Comparison of ENCODE assay signal across 9 cellular contexts in the genomic region with DNA sequence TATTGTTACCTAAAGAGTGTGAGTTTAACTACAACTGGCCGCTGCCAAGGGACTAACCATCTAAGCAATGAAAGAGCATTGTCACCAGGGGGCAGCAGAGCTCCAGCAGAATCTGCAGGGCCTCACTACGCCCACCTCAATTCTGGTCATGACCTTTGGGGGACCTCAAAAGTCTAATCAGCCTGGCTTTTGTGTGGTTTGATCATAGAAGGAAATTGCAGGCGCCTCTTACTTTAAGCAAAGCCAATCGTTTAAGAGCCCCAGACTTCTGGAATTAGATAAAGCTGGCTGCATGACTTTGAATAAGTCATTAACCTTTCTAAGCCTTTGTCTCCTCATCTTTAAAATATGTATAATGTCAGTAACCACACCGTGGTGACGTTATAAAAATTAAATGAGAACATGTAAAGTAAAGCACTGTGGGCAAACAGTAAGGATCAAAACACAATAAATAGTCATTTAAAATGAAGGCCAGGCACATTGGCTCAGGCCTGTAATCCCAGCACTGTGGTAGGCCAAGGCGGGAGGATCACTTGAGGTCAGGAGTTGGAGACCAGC. TPM values are rescaled to one million over a fixed set of nuclear protein-coding genes. Genes with fewer than 3 reads are reported as not detected.
DNase-seq lines count a peak whose midpoint lies in the region; ATAC-seq, FAIRE-seq and TF ChIP-seq lines count a peak whose summit lies in the region.
"Had no signal": no experiment of that assay in that cellular context is flagged by ENCODE, and none has a peak within 500 bp of the region (broad histone marks: within the 10 kb centered on the region; RNA-seq: fewer than 3 reads in every experiment).

No MANE protein-coding gene starts in this region.

- TF ChIP-seq POLR2A in A549 (IDR thresholded peaks at IDR 0.05; ENCODE audit: low read length) = no peak

- H3F3A ChIP-seq in MM.1S (ENCODE audit: insufficient read depth, low read length) = no peaks in the 10 kb centered on the region

- H3K27me3 ChIP-seq in MM.1S (replicated peaks; ENCODE audit: insufficient read depth, low read length) = no peaks in the 10 kb centered on the region
- H3K27me3 ChIP-seq in foreskin keratinocyte = no peaks in the 10 kb centered on the region

- peak overlapping the region; percentile 32; the same call in 1 of the 3 replicates for H3K4me2 ChIP-seq in A549
- H3K4me2 ChIP-seq in MM.1S (ENCODE audit: low read depth, low read length) = no peak overlapping the region

- CTCF ChIA-PET in A549 (lab: Yijun Ruan, JAX) = interaction anchor here (0.7 to 6.0 kb wide), 32 partner anchors 9 to 1322 kb away, joined by 3 to 59 read pairs (median 4); no protein-coding TSS in a partner anchor

- FAIRE-seq in A549 (lab: Jason Lieb, UNC) = peak; percentile 70
- FAIRE-seq: islet of Langerhans had no signal

- peak; percentile 94 for TF ChIP-seq RAD21 in A549 (conservative IDR thresholded peaks at IDR 0.05 in 1 of 2, IDR thresholded peaks at IDR 0.05 in 1 of 2)

- peaks cover 43% of the 10 kb centered on the region for H3K4me1 ChIP-seq in A549
- H3K4me1 ChIP-seq in MM.1S (ENCODE audit: low read length) = no peaks in the 10 kb centered on the region
- no peaks in the 10 kb centered on the region for H3K4me1 ChIP-seq in foreskin keratinocyte

- TF ChIP-seq CTCF in A549 (IDR thresholded peaks at IDR 0.05) (peak; percentile 86), MM.1S (IDR thresholded peaks at IDR 0.05; ENCODE audit: low read length) (peak; percentile 53), foreskin keratinocyte (conservative IDR thresholded peaks at IDR 0.05) (peak; percentile 86)

- H3K79me2 ChIP-seq in MM.1S (ENCODE audit: low read length) = no peaks in the 10 kb centered on the region

- H2AFZ ChIP-seq in MM.1S (ENCODE audit: low read length) = no peak overlapping the region

- H3K27ac ChIP-seq in A549 (peak overlapping the region; percentile 72 to 75), MM.1S (ENCODE audit: low read length) (no peak overlapping the region), foreskin keratinocyte (no peak overlapping the region)

- no peaks in the 10 kb centered on the region for H3K9me2 ChIP-seq in MM.1S (replicated peaks; ENCODE audit: insufficient read depth, low read length)

- no peaks in the 10 kb centered on the region for H4K20me1 ChIP-seq in MM.1S (ENCODE audit: insufficient read depth, low read length)

- ATAC-seq in A549 (peak; percentile 93 to 96), foreskin keratinocyte (peak; percentile 75)

- no peak overlapping the region for H3K9ac ChIP-seq in MM.1S (ENCODE audit: low read length)

- POLR2A ChIA-PET in A549 (lab: Yijun Ruan, JAX) = interaction anchor here (1.1 to 1.5 kb wide), 2 partner anchors 30 to 59 kb away, joined by 5 to 6 read pairs; a partner anchor contains a TSS

- H3K36me3 ChIP-seq in MM.1S (replicated peaks; ENCODE audit: insufficient read depth, low read length) = no peaks in the 10 kb centered on the region

- H3K4me3 ChIP-seq in A549 (no peak overlapping the region), MM.1S (ENCODE audit: low read length) (no peak overlapping the region)

- peak; percentile 65 to 90 for DNase-seq in A549 (ENCODE audit: low read depth in 1 of 2, low spot score in 1 of 2)
- peak; percentile 77 for DNase-seq in ELR (ENCODE audit: low read depth)
- DNase-seq in MM.1S = peak; percentile 21
- DNase-seq in activated CD4-positive, alpha-beta T cell treated with anti-CD3 and anti-CD28 coated beads, Interleukin-2, amount 50 U/mL, for 48 hours = peak; percentile 43 to 50
- DNase-seq in foreskin keratinocyte = peak; percentile 24 to 56
- DNase-seq in stimulated activated CD4-positive, alpha-beta T cell treated with anti-CD3 and anti-CD28 coated beads, Interleukin-1b, Interleukin-23, amount 100 ng/mL, for 24 hours (ENCODE audit: low read depth in 4 of 4, low spot score in 1 of 4) = peak; percentile 1 to 19 (median 4)
- no peak for DNase-seq in central memory CD4-positive, alpha-beta T cell
- no peak for DNase-seq in effector CD4-positive, alpha-beta T cell

- TF ChIP-seq EP300 in A549 (IDR thresholded peaks at IDR 0.05) = peak; percentile 63 to 86; a peak in 4 of 5 replicates

- 17% methylated on average over 7 of the region's 7 CpGs for WGBS in A549 (ENCODE audit: missing lambda C conversion rate)

- peaks cover 7% of the 10 kb centered on the region; the same call in 1 of the 3 replicates for H3K9me3 ChIP-seq in A549
- H3K9me3 ChIP-seq in MM.1S (replicated peaks; ENCODE audit: insufficient read depth, low read length) = no peaks in the 10 kb centered on the region

TF ChIP-seq in A549, 52 proteins besides CTCF, POLR2A, EP300 and RAD21:
- TF ChIP-seq GATA3 (IDR thresholded peaks at IDR 0.05; ENCODE audit: borderline replicate concordance) (peak; percentile 52; the same call in 1 of the 2 replicates), JUN (IDR thresholded peaks at IDR 0.05) (peak in 1 of 2 experiments; percentile 43; a peak in 2 of 5 replicates), FOSL2 (IDR thresholded peaks at IDR 0.05) (no peak), FOSL2 (CRISPR knock-in tag; IDR thresholded peaks at IDR 0.05) (peak; percentile 12; the same call in 1 of the 2 replicates), PHF8 (IDR thresholded peaks at IDR 0.05; ENCODE audit: borderline replicate concordance, low read depth) (no peak), SMC3 (IDR thresholded peaks at IDR 0.05) (peak; percentile 83), ESRRA (IDR thresholded peaks at IDR 0.05; ENCODE audit: borderline replicate concordance, low read length) (0 out of 2 replicates have a peak, but pooled peaks have one; percentile 11), KDM1A (IDR thresholded peaks at IDR 0.05; ENCODE audit: low read depth) (no peak), RCOR1 (IDR thresholded peaks at IDR 0.05; ENCODE audit: low read depth, low read length) (no peak), JUNB (IDR thresholded peaks at IDR 0.05) (peak; percentile 56; the same call in 1 of the 2 replicates)
TF ChIP-seq in A549: peak in this region for 6.

RNA-seq across cellular contexts. Expression of a gene that starts 58.6 kb away (rescaled TPM):
- 23.7 and 28.0 TPM in 2 replicates for polyA plus RNA-seq in A549 (2011; rRNA removed)
- polyA plus RNA-seq in A549 (2012; cell fraction: cytosol; rRNA removed) = 13.3 and 20.0 TPM in 2 replicates
- polyA plus RNA-seq in A549 (2012; cell fraction: nucleus; rRNA removed) = 63.2 and 63.4 TPM in 2 replicates
- 18.0 to 22.8 TPM (median 22.1 TPM) in 3 replicates for polyA plus RNA-seq in A549 (2017; fragmentation: RNase III; extraction: RNeasy Plus Mini Kit Qiagen cat#74134 plus additional on column Dnase treatment)
- 39.3 and 41.6 TPM in 2 replicates for polyA minus RNA-seq in A549 (2011; rRNA and poly(A)+ RNA removed)
- 25.1 and 33.5 TPM in 2 replicates for total RNA-seq in foreskin keratinocyte
- 10.3 and 11.9 TPM in 2 replicates for polyA plus RNA-seq in foreskin keratinocyte

Comparison
In these comparisons a context has a peak if more than half of its experiments do, and no peak if none do; other contexts are left out.
1. DNase-seq: peak in A549 (2 of 2), ELR (single experiment), MM.1S (single experiment), activated CD4-positive, alpha-beta T cell treated with anti-CD3 and anti-CD28 coated beads, Interleukin-2, amount 50 U/mL, for 48 hours (2 of 2), foreskin keratinocyte (2 of 2) and stimulated activated CD4-positive, alpha-beta T cell treated with anti-CD3 and anti-CD28 coated beads, Interleukin-1b, Interleukin-23, amount 100 ng/mL, for 24 hours (4 of 4); none in central memory CD4-positive, alpha-beta T cell (single experiment) and effector CD4-positive, alpha-beta T cell (single experiment).
2. H3K27ac ChIP-seq: peak in A549 (2 of 2); none in MM.1S (single experiment) and foreskin keratinocyte (single experiment).
3. Peak in every context shown above with its lines, with median percentiles within 50 percentile points of each other: CTCF ChIP-seq.